In genomic region chr20:54199721-54200176, GRCh38 we compare ENCODE assay signal across 8 cellular contexts. TPM values are rescaled to one million over a fixed set of nuclear protein-coding genes. Genes with fewer than 3 reads are reported as not detected.
DNase-seq lines count a peak whose midpoint lies in the region; ATAC-seq and TF ChIP-seq lines count a peak whose summit lies in the region.

No MANE protein-coding gene starts in this region.

- DNase-seq in DMS153 treated with DMSO at 0.1 percent for 48 hours (lab: John Stamatoyannopoulos, UW; ENCODE audit: unreplicated experiment) (peak; percentile 62), NCI-H446 treated with DMSO at 0.1 percent for 48 hours (lab: John Stamatoyannopoulos, UW) (peak; percentile 29), chondrocyte (ENCODE audit: low spot score) (no peak), left lobe of liver (ENCODE audit: low spot score) (peak; percentile 68)
- DNase-seq in activated CD4-positive, alpha-beta T cell treated with anti-CD3 and anti-CD28 coated beads for 36 hours = peak; percentile 81
- peak; percentile 57 to 66 for DNase-seq in stimulated activated CD4-positive, alpha-beta T cell treated with anti-CD3 and anti-CD28 coated beads, Interleukin-4, amount 100 ng/mL, for 48 hours (ENCODE audit: low read depth in 2 of 2)

- intact Hi-C loops in activated CD4-positive, alpha-beta T cell treated with anti-CD3 and anti-CD28 coated beads for 36 hours (cut with DNase I, micrococcal nuclease) = loop anchor here (1.0 to 10.0 kb wide), 6 partner anchors 103 to 1957 kb away; no protein-coding TSS in a partner anchor

- TF ChIP-seq CTCF in chondrocyte (IDR thresholded peaks at IDR 0.05) = peak; percentile 95

- peaks cover 2% of the 10 kb centered on the region for H3K27me3 Mint-ChIP-seq in activated CD4-positive, alpha-beta T cell treated with anti-CD3 and anti-CD28 coated beads for 36 hours
- peaks cover 11% of the 10 kb centered on the region for H3K27me3 Mint-ChIP-seq in chondrocyte (ENCODE audit: low read depth)

- H3K9me3 Mint-ChIP-seq in activated CD4-positive, alpha-beta T cell treated with anti-CD3 and anti-CD28 coated beads for 36 hours (ENCODE audit: low read depth) = no peaks in the 10 kb centered on the region
- no peaks in the 10 kb centered on the region for H3K9me3 Mint-ChIP-seq in chondrocyte (ENCODE audit: low read depth)

- CTCF ChIA-PET in activated CD4-positive, alpha-beta T cell treated with anti-CD3 and anti-CD28 coated beads for 36 hours (lab: Charles Lee) = interaction anchor here (0.7 to 5.1 kb wide), 15 partner anchors 9 to 448 kb away, joined by 3 to 88 read pairs (median 5); no protein-coding TSS in a partner anchor

- POLR2A ChIA-PET in activated CD4-positive, alpha-beta T cell treated with anti-CD3 and anti-CD28 coated beads for 36 hours (lab: Charles Lee) = interaction anchor here (0.6 kb wide), 1 partner anchor 63 kb away, joined by 3 read pairs; no protein-coding TSS in a partner anchor

- no peak overlapping the region for H3K27ac Mint-ChIP-seq in activated CD4-positive, alpha-beta T cell treated with anti-CD3 and anti-CD28 coated beads for 36 hours
- H3K27ac Mint-ChIP-seq in chondrocyte (ENCODE audit: unreplicated experiment) = no peak overlapping the region

- H3K36me3 Mint-ChIP-seq in activated CD4-positive, alpha-beta T cell treated with anti-CD3 and anti-CD28 coated beads for 36 hours (ENCODE audit: low read depth) = no peaks in the 10 kb centered on the region
- H3K36me3 Mint-ChIP-seq in chondrocyte (ENCODE audit: low read depth) = no peaks in the 10 kb centered on the region

- ATAC-seq in HG02642 (IDR thresholded peaks at IDR 0.05; ENCODE audit: poor library complexity, unreplicated experiment) = peak; percentile 60
- peak; percentile 57 for ATAC-seq in activated CD4-positive, alpha-beta T cell treated with anti-CD3 and anti-CD28 coated beads for 36 hours
- ATAC-seq in left lobe of liver = peak; percentile 92
- ATAC-seq in GM19463 (IDR thresholded peaks at IDR 0.05; ENCODE audit: unreplicated experiment) = no peak

- H3K4me1 Mint-ChIP-seq in activated CD4-positive, alpha-beta T cell treated with anti-CD3 and anti-CD28 coated beads for 36 hours = no peaks in the 10 kb centered on the region
- no peaks in the 10 kb centered on the region for H3K4me1 Mint-ChIP-seq in chondrocyte (ENCODE audit: low read depth)

- H3K4me3 Mint-ChIP-seq in activated CD4-positive, alpha-beta T cell treated with anti-CD3 and anti-CD28 coated beads for 36 hours = no peak overlapping the region
- H3K4me3 Mint-ChIP-seq in chondrocyte (ENCODE audit: unreplicated experiment) = no peak overlapping the region

RNA-seq across cellular contexts. Expression of gene PFDN4, which starts 8.1 kb away (rescaled TPM):
- total RNA-seq in activated CD4-positive, alpha-beta T cell treated with anti-CD3 and anti-CD28 coated beads for 36 hours = 10 to 100 TPM; 55.4 to 60.5 TPM
- total RNA-seq in chondrocyte (17.3 to 23.5 TPM (median 18.6 TPM) in 3 replicates), left lobe of liver (4.3 TPM)

RNA-seq across cellular contexts. Expression of gene CYP24A1, which starts 26.0 kb away (rescaled TPM):
- total RNA-seq in activated CD4-positive, alpha-beta T cell treated with anti-CD3 and anti-CD28 coated beads for 36 hours = under 1 TPM in 1 of 2 experiments, not detected in 1; 0.07 TPM
- total RNA-seq in chondrocyte (not detected in 3 replicates), left lobe of liver (not detected)
